Comparison of ENCODE assay signal across 8 cellular contexts in the genomic region with DNA sequence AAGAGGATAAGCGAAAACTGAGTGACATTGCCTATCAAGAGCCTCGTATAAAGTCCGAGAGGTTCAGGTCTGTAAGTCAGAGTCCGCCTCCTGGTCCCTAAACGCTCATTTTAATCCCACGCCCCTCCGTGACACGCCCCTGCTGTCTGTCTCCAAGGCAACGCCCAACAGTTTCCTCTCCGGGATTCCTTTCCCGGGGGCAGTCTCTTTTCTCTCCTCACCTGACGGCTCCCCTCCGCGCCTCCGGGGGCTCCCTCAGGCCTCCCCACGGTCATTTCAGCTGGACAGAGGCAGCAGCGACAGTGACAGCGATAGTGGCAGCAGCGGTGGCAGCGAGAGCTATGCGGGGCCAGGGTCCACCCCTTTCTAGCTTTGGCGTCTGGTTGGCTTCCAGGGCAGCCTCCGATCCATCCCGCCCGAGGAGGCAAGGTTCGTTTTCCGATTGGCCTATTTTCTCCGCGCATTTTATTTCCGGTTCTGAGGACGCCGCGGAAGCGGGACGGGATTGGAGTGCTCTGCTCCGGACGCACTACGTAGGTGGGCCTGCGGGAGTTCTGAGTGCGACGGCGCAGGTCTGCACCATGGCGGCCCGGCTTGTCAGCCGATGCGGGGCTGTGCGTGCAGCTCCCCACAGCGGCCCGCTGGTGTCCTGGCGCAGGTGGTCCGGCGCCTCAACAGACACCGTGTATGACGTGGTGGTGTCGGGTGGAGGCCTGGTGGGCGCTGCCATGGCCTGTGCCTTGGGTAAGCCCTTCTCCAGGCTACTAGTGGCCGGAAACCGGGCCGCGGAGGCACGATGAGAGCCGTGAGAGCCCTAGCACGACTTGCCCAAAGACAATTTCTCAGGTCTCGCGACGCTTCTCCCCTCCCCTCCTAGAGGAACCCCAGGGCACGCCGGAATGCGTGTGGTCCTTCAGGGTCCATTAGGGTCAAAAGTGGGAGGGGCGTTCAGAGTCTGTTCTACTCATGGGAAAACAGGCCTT.
DNase-seq lines count a peak whose midpoint lies in the region; ATAC-seq and TF ChIP-seq lines count a peak whose summit lies in the region.

Gene COQ6 (plus strand): TSS at position 551 of the 983 bp plus-strand sequence. CDS start 31 bp downstream, at position 582.
A gene with protein sequence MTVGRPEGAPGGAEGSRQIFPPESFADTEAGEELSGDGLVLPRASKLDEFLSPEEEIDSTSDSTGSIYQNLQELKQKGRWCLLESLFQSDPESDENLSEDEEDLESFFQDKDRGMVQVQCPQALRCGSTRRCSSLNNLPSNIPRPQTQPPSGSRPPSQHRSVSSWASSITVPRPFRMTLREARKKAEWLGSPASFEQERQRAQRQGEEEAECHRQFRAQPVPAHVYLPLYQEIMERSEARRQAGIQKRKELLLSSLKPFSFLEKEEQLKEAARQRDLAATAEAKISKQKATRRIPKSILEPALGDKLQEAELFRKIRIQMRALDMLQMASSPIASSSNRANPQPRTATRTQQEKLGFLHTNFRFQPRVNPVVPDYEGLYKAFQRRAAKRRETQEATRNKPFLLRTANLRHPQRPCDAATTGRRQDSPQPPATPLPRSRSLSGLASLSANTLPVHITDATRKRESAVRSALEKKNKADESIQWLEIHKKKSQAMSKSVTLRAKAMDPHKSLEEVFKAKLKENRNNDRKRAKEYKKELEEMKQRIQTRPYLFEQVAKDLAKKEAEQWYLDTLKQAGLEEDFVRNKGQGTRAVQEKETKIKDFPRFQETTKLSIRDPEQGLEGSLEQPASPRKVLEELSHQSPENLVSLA (minus strand): TSS at position 343 of the 983 bp plus-strand sequence. CDS start 68 bp downstream, at position 275.

- peak; percentile 94 for TF ChIP-seq POLR2A in GM18951 (IDR thresholded peaks at IDR 0.05; ENCODE audit: extremely low read depth, insufficient read depth, insufficient read length)

- TF ChIP-seq CTCF in AG09319 (IDR thresholded peaks at IDR 0.05; ENCODE audit: low read depth, low read length): no peak; the same call in none of the 2 replicates

- in situ Hi-C loops in GM18951 (cut with MboI; ENCODE audit: low sequenced_read_pairs, unreplicated experiment): no loop called here

- ATAC-seq in HG03196 (IDR thresholded peaks at IDR 0.05; ENCODE audit: unreplicated experiment): peak; percentile 91

- DNase-seq in AG09319 (ENCODE audit: extremely low read depth, low read depth) (peak; percentile 84), NCI-H345 (lab: John Stamatoyannopoulos, UW) (peak; percentile 99), cerebellar cortex (ENCODE audit: low spot score) (peak; percentile 99), islet precursor cell (peak; percentile 98)
- peak; percentile 85 for DNase-seq in activated CD4-positive, CD25-positive, alpha-beta regulatory T cell treated with anti-CD3 and anti-CD28 coated beads, Interleukin-2, amount 50 U/mL, for 16 hours (ENCODE audit: low read depth, low spot score)
- DNase-seq in stimulated activated CD4-positive, alpha-beta T cell treated with anti-CD3 and anti-CD28 coated beads, Interleukin-12 subunit alpha, Interleukin-12 subunit beta, amount 100 ng/mL, for 48 hours (ENCODE audit: low read depth in 2 of 3, low spot score in 1 of 3): peak; percentile 81 to 90 (median 88)

Comparison
In these comparisons a context has a peak if more than half of its experiments do, and no peak if none do; other contexts are left out.
1. Peak in every context shown above with its lines: DNase-seq and ATAC-seq.